ENCODE assay signal across 11 cellular contexts in the genomic region with DNA sequence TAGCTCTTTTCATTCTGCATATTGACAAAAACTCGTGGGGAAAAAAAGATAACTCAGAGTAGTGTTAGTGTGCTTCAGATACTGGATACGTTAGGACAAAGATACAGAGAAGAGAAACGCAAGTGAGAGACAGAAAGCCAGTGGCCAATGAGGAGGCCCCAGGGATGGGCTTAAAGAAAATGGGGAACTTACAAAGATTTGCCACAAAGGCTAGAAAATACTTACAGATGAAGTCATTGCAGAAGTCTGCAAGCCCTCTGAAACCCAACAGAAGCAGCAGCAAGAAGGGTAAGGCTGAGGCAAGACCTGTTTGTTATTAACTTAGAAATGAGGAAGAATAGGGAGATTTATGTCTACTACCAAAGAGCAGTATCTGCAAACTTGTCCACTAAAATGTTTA.
A peak's percentile ranks its signal among the peaks of the same experiment; 100 is the strongest.
DNase-seq lines count a peak whose midpoint lies in the region; ATAC-seq and TF ChIP-seq lines count a peak whose summit lies in the region.
"Had no signal": no experiment of that assay in that cellular context is flagged by ENCODE, and none has a peak within 500 bp of the region (broad histone marks: within the 10 kb centered on the region; RNA-seq: fewer than 3 reads in every experiment).

No MANE protein-coding gene starts in this region.

- peak overlapping the region; percentile 53 for H3K27ac Mint-ChIP-seq in osteocyte (ENCODE audit: unreplicated experiment)

- peaks cover 5% of the 10 kb centered on the region for H3K9me3 Mint-ChIP-seq in osteocyte (ENCODE audit: unreplicated experiment)

- TF ChIP-seq CTCF in osteocyte (IDR thresholded peaks at IDR 0.05), result no peak

- no peak overlapping the region for H3K4me3 Mint-ChIP-seq in osteocyte (ENCODE audit: unreplicated experiment)

- peaks cover 60% of the 10 kb centered on the region for H3K4me1 Mint-ChIP-seq in osteocyte (ENCODE audit: unreplicated experiment)

- H3K27me3 Mint-ChIP-seq in osteocyte (ENCODE audit: unreplicated experiment), result peaks cover 2% of the 10 kb centered on the region

- DNase-seq in SKM-1 treated with dmso at 0.1 percent for 144 hours (lab: John Stamatoyannopoulos, UW; ENCODE audit: unreplicated experiment) (peak; percentile 95), osteocyte (ENCODE audit: extremely low spot score, unreplicated experiment) (no peak), GM03348 (ENCODE audit: low spot score) (no peak), NCI-H1105 treated with DMSO at 0.1 percent for 48 hours (lab: John Stamatoyannopoulos, UW) (no peak), HK-2 (ENCODE audit: unreplicated experiment) (no peak)
- DNase-seq: NCI-H1436; stimulated activated naive CD4-positive, alpha-beta T cell had no signal

- ATAC-seq in GM19372 (IDR thresholded peaks at IDR 0.05; ENCODE audit: low read depth, unreplicated experiment) (peak; percentile 65), HG03159 (IDR thresholded peaks at IDR 0.05; ENCODE audit: unreplicated experiment) (peak; percentile 92), esophagus mucosa (no peak)
- ATAC-seq: HCT116 had no signal

- no peaks in the 10 kb centered on the region for H3K36me3 Mint-ChIP-seq in osteocyte (ENCODE audit: unreplicated experiment)
